Comparison of ENCODE assay signal across 9 cellular contexts in the genomic region with DNA sequence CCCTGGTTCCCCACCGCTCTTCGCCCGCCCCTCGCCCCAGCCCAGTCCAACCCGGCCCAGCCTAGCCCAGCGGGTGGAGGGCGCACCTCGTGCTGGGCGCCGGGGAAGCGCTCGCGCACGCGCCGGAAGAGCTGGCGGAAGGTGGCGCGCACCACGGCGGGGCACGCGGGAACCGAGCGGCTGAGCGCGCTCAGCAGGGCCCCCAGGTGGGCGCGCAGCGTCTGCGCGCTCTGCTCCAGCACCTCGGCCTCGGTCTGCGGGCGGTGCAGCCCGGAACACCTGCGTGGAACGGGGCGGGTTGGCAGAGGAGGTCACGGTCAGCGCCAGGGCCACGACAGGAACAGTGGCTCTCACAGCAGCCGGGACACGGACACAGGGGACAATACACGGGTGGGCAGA. TPM values are rescaled to one million over a fixed set of nuclear protein-coding genes. Genes with fewer than 3 reads are reported as not detected.
DNase-seq lines count a peak whose midpoint lies in the region; ATAC-seq, FAIRE-seq and TF ChIP-seq lines count a peak whose summit lies in the region.
"Not testable (repeated sequence)": the region's sequence is repeated elsewhere in the genome, so short reads cannot be mapped to it uniquely, and the experiment has no call there.
"Had no signal": no experiment of that assay in that cellular context is flagged by ENCODE, and none has a peak within 500 bp of the region (broad histone marks: within the 10 kb centered on the region; RNA-seq: fewer than 3 reads in every experiment).

No MANE protein-coding gene starts in this region.

- H3K27ac ChIP-seq in breast epithelium, result peak overlapping the region in 1 of 2 donors; percentile 71
- not testable (repeated sequence) for H3K27ac ChIP-seq in keratinocyte (ENCODE audit: control insufficient read depth, insufficient read depth, low read length)

- H3K9me3 ChIP-seq in breast epithelium; keratinocyte (ENCODE audit: control insufficient read depth, low read depth, low read length): not testable (repeated sequence)

- CTCF ChIA-PET in AG04449 (lab: Yijun Ruan, JAX), result not testable (repeated sequence)

- ATAC-seq in GM18909 (IDR thresholded peaks at IDR 0.05; ENCODE audit: poor library complexity, unreplicated experiment) (peak; percentile 44), HG03039 (IDR thresholded peaks at IDR 0.05; ENCODE audit: unreplicated experiment) (peak; percentile 24)

- intact Hi-C loops in breast epithelium (cut with DNase I; ENCODE audit: low total_unique reads), result not testable (repeated sequence)

- not testable (repeated sequence) for TF ChIP-seq POLR2A in breast epithelium (IDR thresholded peaks at IDR 0.05)

- FAIRE-seq in keratinocyte (lab: Jason Lieb, UNC), result not testable (repeated sequence)

- not testable (repeated sequence) for H3K36me3 ChIP-seq in breast epithelium; keratinocyte (ENCODE audit: control insufficient read depth in 2 of 2, extremely low read depth in 1 of 2, insufficient read depth in 2 of 2, low read length in 2 of 2)

- H3K79me2 ChIP-seq in keratinocyte (ENCODE audit: control insufficient read depth, insufficient read depth, low read length), result not testable (repeated sequence)

- peak overlapping the region; percentile 41 for H3K4me3 ChIP-seq in AG04449 (ENCODE audit: low read depth, low read length)
- H3K4me3 ChIP-seq in breast epithelium, result peak overlapping the region; percentile 22 to 58 (median 48)
- not testable (repeated sequence) for H3K4me3 ChIP-seq in keratinocyte (ENCODE audit: control insufficient read depth in 2 of 3, extremely low read depth in 1 of 3, insufficient read depth in 2 of 3, low read depth in 1 of 3, low read length in 3 of 3)

- H3K9me1 ChIP-seq in keratinocyte (ENCODE audit: control insufficient read depth, extremely low read depth, insufficient read depth, low read length), result not testable (repeated sequence)

- not testable (repeated sequence) for DNase-seq in AG04449 (ENCODE audit: low read depth, low spot score); breast epithelium (ENCODE audit: low spot score in 2 of 2); keratinocyte (ENCODE audit: low read depth, low spot score)
- DNase-seq in NCI-H2171 treated with DMSO at 0.1 percent for 48 hours (lab: John Stamatoyannopoulos, UW), result peak; percentile 56
- DNase-seq in activated CD4-positive, alpha-beta T cell treated with anti-CD3 and anti-CD28 coated beads, Interleukin-2, amount 50 U/mL, for 4 hours, result peak; percentile 53 to 60
- DNase-seq in stimulated activated CD4-positive, alpha-beta T cell treated with anti-CD3 and anti-CD28 coated beads, Interleukin-12 subunit alpha, Interleukin-12 subunit beta, amount 100 ng/mL, for 24 hours (ENCODE audit: low read depth in 2 of 2), result peak; percentile 29 to 35

- H3K27me3 ChIP-seq in breast epithelium; keratinocyte (ENCODE audit: control insufficient read depth, extremely low read depth, insufficient read depth, low read length): not testable (repeated sequence)

- not testable (repeated sequence) for H4K20me1 ChIP-seq in keratinocyte (ENCODE audit: control insufficient read depth, extremely low read depth, insufficient read depth, low read length)

- H3K4me2 ChIP-seq in keratinocyte (ENCODE audit: control insufficient read depth, extremely low read depth, insufficient read depth, low read depth, low read length), result peak overlapping the region; percentile 41

- TF ChIP-seq CTCF in AG04449 (IDR thresholded peaks at IDR 0.05; ENCODE audit: insufficient read depth, low read length, missing control alignments), result peak; percentile 6
- TF ChIP-seq CTCF in breast epithelium (IDR thresholded peaks at IDR 0.05); keratinocyte (optimal IDR thresholded peaks at IDR 0.05 in 1 of 3, IDR thresholded peaks at IDR 0.05 in 1 of 3, conservative IDR thresholded peaks at IDR 0.05 in 1 of 3; ENCODE audit: extremely low read depth in 1 of 3, insufficient read depth in 2 of 3, low read length in 3 of 3): not testable (repeated sequence)

- H3K4me1 ChIP-seq in breast epithelium; keratinocyte (ENCODE audit: control insufficient read depth, extremely low read depth, insufficient read depth, low read length): not testable (repeated sequence)

- POLR2A ChIA-PET in AG04449 (lab: Yijun Ruan, JAX), result not testable (repeated sequence)

- peak overlapping the region; percentile 49 for H2AFZ ChIP-seq in keratinocyte (ENCODE audit: control insufficient read depth, low read length)

- dilution Hi-C loops in keratinocyte (cut with MboI; ENCODE audit: extremely low pct_ligation_motif_present, low sequenced_read_pairs), result not testable (repeated sequence)

- not testable (repeated sequence) for H3K9ac ChIP-seq in keratinocyte (ENCODE audit: control insufficient read depth, extremely low read depth, insufficient read depth, low read length)

RNA-seq across cellular contexts. Expression of a gene that starts 4.0 kb away (rescaled TPM):
- total RNA-seq in breast epithelium, result 100 to 1,000 TPM in 2 of 3 donors, 10 to 100 TPM in 1; 90.8 to 110 (median 102) TPM
- 76.1 to 107 TPM (median 88.4 TPM) in 3 replicates for polyA plus RNA-seq in keratinocyte
- polyA plus RNA-seq in keratinocyte (2011; ENCODE audit: low read depth), result 29.4 TPM
- polyA plus RNA-seq in keratinocyte (2011; cell fraction: cytosol; rRNA removed), result 77.6 and 112 TPM in 2 replicates
- 116 and 137 TPM in 2 replicates for polyA plus RNA-seq in keratinocyte (2011; cell fraction: nucleus; rRNA removed)
- polyA plus RNA-seq in keratinocyte (2012; ENCODE audit: low replicate concordance), result 32.5 and 115 TPM in 2 replicates
- 106 to 202 TPM (median 106 TPM) in 3 replicates for polyA minus RNA-seq in keratinocyte
- polyA minus RNA-seq in keratinocyte (2011; cell fraction: cytosol; rRNA and poly(A)+ RNA removed), result 93.0 TPM
- 38.6 and 49.6 TPM in 2 replicates for polyA minus RNA-seq in keratinocyte (2011; cell fraction: nucleus; rRNA and poly(A)+ RNA removed)

RNA-seq across cellular contexts. Expression of a gene that starts 24.9 kb away (rescaled TPM):
- total RNA-seq in breast epithelium, result under 1 TPM; 0.64 to 0.73 (median 0.66) TPM
- polyA plus RNA-seq in keratinocyte, result not detected in 3 replicates
- not detected for polyA plus RNA-seq in keratinocyte (2011; ENCODE audit: low read depth)
- not detected in 2 replicates for polyA plus RNA-seq in keratinocyte (2011; cell fraction: cytosol; rRNA removed)
- polyA plus RNA-seq in keratinocyte (2011; cell fraction: nucleus; rRNA removed), result not detected in 2 replicates
- 0.30 TPM in 1 of 2 replicates, not detected in the other for polyA plus RNA-seq in keratinocyte (2012; ENCODE audit: low replicate concordance)
- not detected in 3 replicates for polyA minus RNA-seq in keratinocyte
- not detected for polyA minus RNA-seq in keratinocyte (2011; cell fraction: cytosol; rRNA and poly(A)+ RNA removed)
- not detected in 2 replicates for polyA minus RNA-seq in keratinocyte (2011; cell fraction: nucleus; rRNA and poly(A)+ RNA removed)
- total RNA-seq: NCI-H460 had no signal

RNA-seq across cellular contexts. Expression of a gene that starts 41.8 kb away (rescaled TPM):
- 10 to 100 TPM; 22.4 to 44.8 (median 31.1) TPM for total RNA-seq in breast epithelium
- 4.7 to 5.9 TPM (median 4.8 TPM) in 3 replicates for polyA plus RNA-seq in keratinocyte
- polyA plus RNA-seq in keratinocyte (2011; ENCODE audit: low read depth), result 6.3 TPM
- 1.9 and 2.5 TPM in 2 replicates for polyA plus RNA-seq in keratinocyte (2011; cell fraction: cytosol; rRNA removed)
- polyA plus RNA-seq in keratinocyte (2011; cell fraction: nucleus; rRNA removed), result 18.7 and 21.0 TPM in 2 replicates
- 5.4 and 6.7 TPM in 2 replicates for polyA plus RNA-seq in keratinocyte (2012; ENCODE audit: low replicate concordance)
- polyA minus RNA-seq in keratinocyte, result 5.9 to 6.6 TPM (median 6.6 TPM) in 3 replicates
- polyA minus RNA-seq in keratinocyte (2011; cell fraction: cytosol; rRNA and poly(A)+ RNA removed), result 3.3 TPM
- polyA minus RNA-seq in keratinocyte (2011; cell fraction: nucleus; rRNA and poly(A)+ RNA removed), result 8.0 and 9.4 TPM in 2 replicates

RNA-seq across cellular contexts. Expression of a gene that starts 42.8 kb away (rescaled TPM):
- not detected for total RNA-seq in breast epithelium
- not detected in 3 replicates for polyA plus RNA-seq in keratinocyte
- polyA plus RNA-seq in keratinocyte (2011; ENCODE audit: low read depth), result not detected
- polyA plus RNA-seq in keratinocyte (2011; cell fraction: cytosol; rRNA removed), result not detected in 2 replicates
- polyA plus RNA-seq in keratinocyte (2011; cell fraction: nucleus; rRNA removed), result not detected in 2 replicates
- polyA plus RNA-seq in keratinocyte (2012; ENCODE audit: low replicate concordance), result 0.08 and 0.21 TPM in 2 replicates
- polyA minus RNA-seq in keratinocyte, result not detected in 3 replicates
- polyA minus RNA-seq in keratinocyte (2011; cell fraction: cytosol; rRNA and poly(A)+ RNA removed), result not detected
- not detected in 2 replicates for polyA minus RNA-seq in keratinocyte (2011; cell fraction: nucleus; rRNA and poly(A)+ RNA removed)
- total RNA-seq: NCI-H460 had no signal
